25 cellular contexts compared by ENCODE assay signal in the genomic region with DNA sequence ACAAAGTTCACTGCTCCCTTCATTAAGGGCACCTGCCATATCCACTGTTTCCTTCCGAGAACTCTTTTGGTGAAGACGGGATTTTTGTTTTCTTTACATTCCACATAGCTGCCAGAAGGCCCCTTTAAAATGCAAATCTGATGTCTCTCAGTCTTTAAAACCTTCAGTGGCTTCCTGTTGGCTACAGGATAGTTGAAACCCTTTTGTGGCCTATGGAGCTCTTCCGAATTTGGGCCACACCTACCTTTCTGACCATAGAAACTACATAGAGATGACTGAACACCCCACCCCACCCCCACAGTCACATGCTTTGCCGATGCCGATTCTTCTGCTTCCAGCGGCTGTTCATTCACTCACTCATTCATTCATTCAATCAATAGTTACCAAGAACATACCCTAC.
DNase-seq lines count a peak whose midpoint lies in the region; ATAC-seq, FAIRE-seq and TF ChIP-seq lines count a peak whose summit lies in the region.
"Had no signal": no experiment of that assay in that cellular context is flagged by ENCODE, and none has a peak within 500 bp of the region (broad histone marks: within the 10 kb centered on the region; RNA-seq: fewer than 3 reads in every experiment).

No MANE protein-coding gene starts in this region.

- H3K4me1 ChIP-seq in HUES6 (ENCODE audit: control insufficient read depth, insufficient read depth, low read length) (peaks cover 23% of the 10 kb centered on the region), H1 (replicated peaks in 1 of 4; ENCODE audit: control insufficient read depth in 3 of 4, insufficient read depth in 4 of 4, low read length in 3 of 4) (peaks cover 0 to 5% (median 0%) of the 10 kb centered on the region in 4 experiments; a peak in 2 of 7 replicates), sigmoid colon (no peaks in the 10 kb centered on the region)

- H4K8ac ChIP-seq in H1 (ENCODE audit: extremely low read depth, insufficient read depth, low read length) = no peak overlapping the region

- H3K79me2 ChIP-seq in H1 (ENCODE audit: control insufficient read depth in 1 of 2, insufficient read depth in 2 of 2, low read length in 2 of 2) = no peaks in the 10 kb centered on the region

- no peak overlapping the region for H3K14ac ChIP-seq in H1 (ENCODE audit: insufficient read length)

- H3K27me3 ChIP-seq in HUES6 (ENCODE audit: control insufficient read depth, insufficient read depth, low read length) (no peaks in the 10 kb centered on the region), H1 (replicated peaks in 1 of 4; ENCODE audit: control insufficient read depth in 3 of 4, extremely low read depth in 1 of 4, insufficient read depth in 3 of 4, low read length in 3 of 4) (no peaks in the 10 kb centered on the region), sigmoid colon (no peaks in the 10 kb centered on the region)
- H3K27me3 ChIP-seq: BLaER1, SJCRH30 had no signal

- TF ChIP-seq EP300 in H1 (IDR thresholded peaks at IDR 0.05; ENCODE audit: borderline replicate concordance in 1 of 2, low read depth in 2 of 2, low read length in 2 of 2) = no peak
- no peak for TF ChIP-seq EP300 in sigmoid colon (IDR thresholded peaks at IDR 0.05)

- CTCF ChIA-PET in H1 (lab: Charles Lee; ENCODE audit: partially characterized antibody) = interaction anchor here (0.6 to 1.1 kb wide), 2 partner anchors 31 to 97 kb away, joined by 3 to 5 read pairs; no protein-coding TSS in a partner anchor

- H3K36me3 ChIP-seq in HUES6 (ENCODE audit: control insufficient read depth, insufficient read depth, low read length) (no peaks in the 10 kb centered on the region), H1 (ENCODE audit: control insufficient read depth in 2 of 4, insufficient read depth in 4 of 4, low read length in 3 of 4) (no peaks in the 10 kb centered on the region), sigmoid colon (no peaks in the 10 kb centered on the region)
- H3K36me3 ChIP-seq: BLaER1, SJCRH30 had no signal

- H3K27ac Mint-ChIP-seq in nephron progenitor cell = peak overlapping the region; percentile 14
- H3K27ac Mint-ChIP-seq: CD4-positive, CD25-positive, alpha-beta regulatory T cell had no signal

- no peak overlapping the region for H4K91ac ChIP-seq in H1 (replicated peaks; ENCODE audit: insufficient read length, low read length)

- H2BK15ac ChIP-seq in H1 (ENCODE audit: low read length) = no peak overlapping the region

- H3K9me3 Mint-ChIP-seq in nephron progenitor cell = peaks cover 5% of the 10 kb centered on the region

- no peak overlapping the region for H2AFZ ChIP-seq in H1 (ENCODE audit: low read length)
- H2AFZ ChIP-seq: PC-9 had no signal

- 67% methylated on average over 6 of the region's 6 CpGs; no CpG with 5 or more reads in 1 of the 2 experiments for WGBS in H1 (ENCODE audit: extremely low coverage in 1 of 2, insufficient coverage in 1 of 2, insufficient read length in 1 of 2, insufficient replicate concordance in 2 of 2, low coverage in 1 of 2, low lambda C conversion rate in 2 of 2, missing lambda C conversion rate in 1 of 2), 2 experiments
- WGBS in sigmoid colon, 2 donors = 80 to 89% methylated on average over 6 of the region's 6 CpGs

- no peaks in the 10 kb centered on the region for H4K20me1 ChIP-seq in H1 (replicated peaks in 1 of 2; ENCODE audit: control insufficient read depth in 1 of 2, insufficient read depth in 2 of 2, low read length in 2 of 2)
- H4K20me1 ChIP-seq: BLaER1 had no signal

- peaks cover 8% of the 10 kb centered on the region for H3K4me1 Mint-ChIP-seq in nephron progenitor cell
- H3K4me1 Mint-ChIP-seq: CD4-positive, CD25-positive, alpha-beta regulatory T cell had no signal

- H2BK12ac ChIP-seq in H1 (ENCODE audit: low read depth, low read length) = no peak overlapping the region

- H3K9ac ChIP-seq in HUES6 (ENCODE audit: low read length) (no peak overlapping the region), H1 (replicated peaks in 1 of 4; ENCODE audit: extremely low read depth in 1 of 4, low read depth in 3 of 4, low read length in 3 of 4) (no peak overlapping the region)
- H3K9ac ChIP-seq: BLaER1 had no signal

- no peak overlapping the region for H2AK5ac ChIP-seq in H1 (ENCODE audit: low read depth, low read length)

- H2BK20ac ChIP-seq in H1 (ENCODE audit: low read length) = no peak overlapping the region

- intact Hi-C loops in sigmoid colon (cut with DNase I) = no loop called here

- TF ChIP-seq RAD21 in H1 (IDR thresholded peaks at IDR 0.05 in 1 of 2, conservative IDR thresholded peaks at IDR 0.05 in 1 of 2; ENCODE audit: low read depth in 2 of 2, low read length in 2 of 2) = no peak

- no peak overlapping the region for H3K4me3 ChIP-seq in HUES6 (ENCODE audit: low read depth, low read length)
- no peak overlapping the region for H3K4me3 ChIP-seq in H1 (ENCODE audit: extremely low read depth in 1 of 4, insufficient read depth in 2 of 4, low read depth in 3 of 4, low read length in 4 of 4)
- no peak overlapping the region for H3K4me3 ChIP-seq in sigmoid colon
- H3K4me3 ChIP-seq: BLaER1, GM12878, K562, PC-9, SJCRH30 had no signal

- H2BK5ac ChIP-seq in H1 (ENCODE audit: low read depth, low read length) = 0 out of 2 replicates have a peak overlapping the region, but pooled peaks have one; percentile 37

- H3K23ac ChIP-seq in H1 (ENCODE audit: insufficient read length) = no peak overlapping the region

- peak; percentile 57 for DNase-seq in ELF-1 (ENCODE audit: low read depth, low spot score)
- no peak for DNase-seq in H1 (ENCODE audit: low read depth in 1 of 2, low spot score in 2 of 2)
- no peak for DNase-seq in nephron progenitor cell
- DNase-seq in sigmoid colon = no peak
- no peak for DNase-seq in activated CD4-positive, CD25-positive, alpha-beta regulatory T cell (lab: John Stamatoyannopoulos, UW)
- DNase-seq: CD4-positive, CD25-positive, alpha-beta regulatory T cell; MV-4-11; NCI-H1105; NCI-H1436 treated with DMSO at 0.1 percent for 48 hours; NCI-H1930; NCI-H2107; NCI-H524; NCI-H748 treated with DMSO at 0.1 percent for 48 hours; PC-9; SJCRH30 had no signal

- no peak for FAIRE-seq in H1 (lab: Jason Lieb, UNC)
- FAIRE-seq: A204.1, D721Med, G401.6, GM12878, K562 had no signal

- H3K18ac ChIP-seq in H1 (ENCODE audit: extremely low read depth, low read length) = no peak overlapping the region

- H3K79me1 ChIP-seq in H1 (ENCODE audit: low read depth, low read length) = no peaks in the 10 kb centered on the region

- no peak for ATAC-seq in GM19351 (IDR thresholded peaks at IDR 0.05; ENCODE audit: unreplicated experiment)
- ATAC-seq: GM12878, K562, Right ventricle myocardium inferior, SK-N-SH treated with all-trans-retinoic acid at 6 μM for 48 hours had no signal

- peak overlapping the region in 1 of 2 experiments; percentile 29; a peak in 1 of 4 replicates for H3K4me2 ChIP-seq in H1 (ENCODE audit: insufficient read depth in 1 of 2, low read depth in 2 of 2, low read length in 2 of 2)
- H3K4me2 ChIP-seq: BLaER1, PC-9 had no signal

- TF ChIP-seq POLR2A in H1 (IDR thresholded peaks at IDR 0.05; ENCODE audit: control extremely low read depth in 1 of 2, low read depth in 2 of 2, low read length in 2 of 2) = no peak
- no peak for TF ChIP-seq POLR2A in sigmoid colon (IDR thresholded peaks at IDR 0.05)

- no peaks in the 10 kb centered on the region for H3K23me2 ChIP-seq in H1 (ENCODE audit: low read depth, low read length)

- H3K56ac ChIP-seq in H1 (replicated peaks; ENCODE audit: insufficient read length, low read depth, low read length) = no peak overlapping the region

- TF ChIP-seq CTCF in H1 (IDR thresholded peaks at IDR 0.05; ENCODE audit: control extremely low read depth in 1 of 3, insufficient read depth in 1 of 3, low read depth in 1 of 3, low read length in 3 of 3) (no peak), nephron progenitor cell (IDR thresholded peaks at IDR 0.05) (no peak), sigmoid colon (IDR thresholded peaks at IDR 0.05) (no peak)

- H3K4ac ChIP-seq in H1 (replicated peaks; ENCODE audit: insufficient read length, low read depth, low read length) = no peak overlapping the region

- peak overlapping the region; percentile 18; the same call in 1 of the 2 replicates for H3K27ac ChIP-seq in HUES6 (ENCODE audit: low read depth, low read length)
- H3K27ac ChIP-seq in H1 (ENCODE audit: low read depth, low read length) = no peak overlapping the region
- H3K27ac ChIP-seq in sigmoid colon = no peak overlapping the region
- H3K27ac ChIP-seq: BLaER1, PC-9, SJCRH30 had no signal

- H3K36me3 Mint-ChIP-seq in nephron progenitor cell (ENCODE audit: low read depth) = peaks cover 60% of the 10 kb centered on the region
- H3K36me3 Mint-ChIP-seq: CD4-positive, CD25-positive, alpha-beta regulatory T cell had no signal

- no peak overlapping the region for H2BK120ac ChIP-seq in H1 (replicated peaks; ENCODE audit: low read depth, low read length)

- peaks cover 4% of the 10 kb centered on the region for H3K27me3 Mint-ChIP-seq in nephron progenitor cell (ENCODE audit: low read depth, poor library complexity)
- H3K27me3 Mint-ChIP-seq: CD4-positive, CD25-positive, alpha-beta regulatory T cell had no signal

- no peak overlapping the region for H4K5ac ChIP-seq in H1 (ENCODE audit: insufficient read length, low read depth, low read length)

- POLR2A ChIA-PET in H1 (lab: Charles Lee; ENCODE audit: partially characterized antibody) = interaction anchor here (1.2 kb wide), 1 partner anchor 8 kb away, joined by 3 read pairs; no protein-coding TSS in a partner anchor

- H3K4me3 Mint-ChIP-seq in nephron progenitor cell = no peak overlapping the region
- H3K4me3 Mint-ChIP-seq: CD4-positive, CD25-positive, alpha-beta regulatory T cell had no signal

- H3K9me3 ChIP-seq in HUES6 (ENCODE audit: control insufficient read depth, insufficient read depth, low read depth, low read length) (no peaks in the 10 kb centered on the region; the same call in 1 of the 2 replicates), H1 (ENCODE audit: insufficient read depth in 2 of 2, low read depth in 1 of 2, low read length in 1 of 2) (no peaks in the 10 kb centered on the region), sigmoid colon (no peaks in the 10 kb centered on the region)
- H3K9me3 ChIP-seq: BLaER1, SJCRH30 had no signal

TF ChIP-seq in H1, 55 proteins besides CTCF, POLR2A, EP300 and RAD21:
- TF ChIP-seq SP1 (IDR thresholded peaks at IDR 0.05; ENCODE audit: low read depth, low read length) (no peak), TBP (IDR thresholded peaks at IDR 0.05; ENCODE audit: low read depth, low read length) (no peak), PHF8 (conservative IDR thresholded peaks at IDR 0.05; ENCODE audit: low read depth, low read length) (no peak), GABPA (IDR thresholded peaks at IDR 0.05; ENCODE audit: borderline replicate concordance, insufficient read depth, low read length) (no peak), SIRT6 (IDR thresholded peaks at IDR 0.05; ENCODE audit: low read length) (no peak), CHD1 (IDR thresholded peaks at IDR 0.05; ENCODE audit: low read depth, low read length) (no peak), TCF12 (IDR thresholded peaks at IDR 0.05; ENCODE audit: low read depth, low read length) (no peak), KDM4A (IDR thresholded peaks at IDR 0.05; ENCODE audit: low read depth, low read length, severe bottlenecking) (no peak), YY1 (IDR thresholded peaks at IDR 0.05; ENCODE audit: low read depth, low read length) (no peak)
